In genomic region chr1:85409516-85409915, GRCh38 we compare ENCODE assay signal across 2 cellular contexts.
TF ChIP-seq lines count a peak whose summit lies in the region.

No MANE protein-coding gene starts in this region.

TF ChIP-seq in A549, 52 proteins besides CTCF, POLR2A, EP300 and RAD21:
- peak; percentile 60 for TF ChIP-seq MAFK (IDR thresholded peaks at IDR 0.05; ENCODE audit: partially characterized antibody)
- TF ChIP-seq E2F6 (IDR thresholded peaks at IDR 0.05; ENCODE audit: borderline replicate concordance, low read depth), result no peak

TF ChIP-seq in IMR-90, 13 proteins besides CTCF, POLR2A, EP300 and RAD21:
- TF ChIP-seq MXI1 (IDR thresholded peaks at IDR 0.05; ENCODE audit: borderline replicate concordance, low read depth, low read length) (no peak), FOS (IDR thresholded peaks at IDR 0.05; ENCODE audit: low read depth, low read length) (no peak), RFX5 (IDR thresholded peaks at IDR 0.05; ENCODE audit: low read depth, low read length) (no peak), SMC3 (IDR thresholded peaks at IDR 0.05; ENCODE audit: low read depth, low read length) (no peak), CHD1 (IDR thresholded peaks at IDR 0.05; ENCODE audit: low read depth, low read length) (no peak), NFE2L2 (IDR thresholded peaks at IDR 0.05; ENCODE audit: low read depth, low read length) (no peak), MAFK (IDR thresholded peaks at IDR 0.05; ENCODE audit: low read depth, low read length) (peak; percentile 48; the same call in 1 of the 2 replicates)
